ENCODE assay signal across 9 cellular contexts in the genomic region with DNA sequence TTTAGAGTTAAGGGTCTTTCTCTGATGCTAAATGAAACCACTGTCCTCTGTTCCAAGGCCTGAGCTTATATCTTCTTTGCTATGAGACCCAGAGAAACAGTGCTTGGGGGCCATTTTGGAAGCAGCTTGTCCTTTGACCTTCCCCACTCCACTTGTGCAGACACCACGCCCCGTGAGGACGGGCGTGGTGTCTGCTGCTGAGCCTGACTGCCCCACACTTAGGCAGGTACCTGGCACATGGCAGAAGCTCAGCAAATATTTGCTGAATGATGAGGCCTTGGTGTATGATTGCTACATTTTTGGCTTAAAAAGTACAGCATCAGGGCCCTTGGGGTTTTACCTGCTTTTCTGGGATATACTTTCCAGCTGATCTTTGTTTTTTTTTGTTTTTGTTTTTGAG.
A peak's percentile ranks its signal among the peaks of the same experiment; 100 is the strongest.
DNase-seq lines count a peak whose midpoint lies in the region; ATAC-seq and TF ChIP-seq lines count a peak whose summit lies in the region.
"Had no signal": no experiment of that assay in that cellular context is flagged by ENCODE, and none has a peak within 500 bp of the region (broad histone marks: within the 10 kb centered on the region; RNA-seq: fewer than 3 reads in every experiment).

No MANE protein-coding gene starts in this region.

- ATAC-seq in HG03565 (IDR thresholded peaks at IDR 0.05; ENCODE audit: unreplicated experiment) (no peak), HG03135 (IDR thresholded peaks at IDR 0.05; ENCODE audit: unreplicated experiment) (no peak), GM21526 (IDR thresholded peaks at IDR 0.05; ENCODE audit: low FRiP score, unreplicated experiment) (no peak)
- ATAC-seq: body of pancreas had no signal

- no peak for TF ChIP-seq CTCF in PC-9 (conservative IDR thresholded peaks at IDR 0.05)
- no peak for TF ChIP-seq CTCF in endothelial cell (IDR thresholded peaks at IDR 0.05; ENCODE audit: unreplicated experiment)
- TF ChIP-seq CTCF in progenitor cell of endocrine pancreas (IDR thresholded peaks at IDR 0.05; ENCODE audit: unreplicated experiment) = no peak

- H3K27ac Mint-ChIP-seq in endothelial cell (ENCODE audit: unreplicated experiment) (peak overlapping the region; percentile 0), progenitor cell of endocrine pancreas (peak overlapping the region; percentile 3)

- H3K36me3 ChIP-seq in PC-9 (ENCODE audit: low read depth) = peaks cover 5% of the 10 kb centered on the region; the same call in 1 of the 2 replicates

- POLR2A ChIA-PET in PC-9 (lab: Charles Lee; ENCODE audit: unreplicated experiment) = interaction anchor here (0.7 kb wide), 1 partner anchor 161 kb away, joined by 4 read pairs; no protein-coding TSS in a partner anchor

- no peaks in the 10 kb centered on the region for H3K27me3 ChIP-seq in PC-9 (ENCODE audit: insufficient read depth, low read depth)
- H3K27me3 ChIP-seq: body of pancreas had no signal

- peaks cover 83% of the 10 kb centered on the region for H3K79me2 ChIP-seq in PC-9 (ENCODE audit: low read depth)

- peaks cover 55% of the 10 kb centered on the region for H3F3A ChIP-seq in PC-9 (ENCODE audit: insufficient read depth, low read depth)

- intact Hi-C loops in PC-9 (cut with micrococcal nuclease; ENCODE audit: unreplicated experiment) = no loop called here

- DNase-seq in Caki2 (ENCODE audit: low read depth) (peak; percentile 80), PC-9 (peak; percentile 41 to 77), endothelial cell (ENCODE audit: low spot score) (no peak), progenitor cell of endocrine pancreas (ENCODE audit: low spot score, unreplicated experiment) (no peak)
- DNase-seq in effector CD8-positive, alpha-beta T cell (lab: John Stamatoyannopoulos, UW) = no peak

- H4K20me1 ChIP-seq in PC-9 (ENCODE audit: insufficient read depth) = no peaks in the 10 kb centered on the region

- H3K27me3 Mint-ChIP-seq in endothelial cell (ENCODE audit: unreplicated experiment) (no peaks in the 10 kb centered on the region), progenitor cell of endocrine pancreas (no peaks in the 10 kb centered on the region)

- no peaks in the 10 kb centered on the region for H3K9me2 ChIP-seq in PC-9 (ENCODE audit: insufficient read depth)

- H3K4me3 Mint-ChIP-seq in endothelial cell (ENCODE audit: unreplicated experiment) (no peak overlapping the region), progenitor cell of endocrine pancreas (ENCODE audit: low read depth) (no peak overlapping the region)

- in situ Hi-C loops in Caki2 (cut with HindIII; ENCODE audit: low pct_unique_long_range_greater_than_20kb, low sequenced_read_pairs) = no loop called here

- H3K27ac ChIP-seq in PC-9 = peak overlapping the region; percentile 91

- CTCF ChIA-PET in PC-9 (lab: Charles Lee) = interaction anchor here (0.6 kb wide), 1 partner anchor 35 kb away, joined by 3 read pairs; no protein-coding TSS in a partner anchor

- H3K9me3 Mint-ChIP-seq in endothelial cell (ENCODE audit: unreplicated experiment) = no peaks in the 10 kb centered on the region
- no peaks in the 10 kb centered on the region for H3K9me3 Mint-ChIP-seq in progenitor cell of endocrine pancreas (ENCODE audit: low read depth)

- no peak overlapping the region for H2AFZ ChIP-seq in PC-9

- H3K4me1 ChIP-seq in PC-9 (replicated peaks; ENCODE audit: insufficient read depth) = peaks cover 58% of the 10 kb centered on the region

- peak overlapping the region; percentile 81 for H3K4me2 ChIP-seq in PC-9

- H3K4me3 ChIP-seq in PC-9 = peak overlapping the region; percentile 45; the same call in 1 of the 2 replicates
- H3K4me3 ChIP-seq: body of pancreas had no signal

- H3K9me3 ChIP-seq in PC-9 (ENCODE audit: insufficient read depth, low read depth) = no peaks in the 10 kb centered on the region
- H3K9me3 ChIP-seq: body of pancreas had no signal

- H3K36me3 Mint-ChIP-seq in endothelial cell (ENCODE audit: low read depth, unreplicated experiment) (peaks cover 9% of the 10 kb centered on the region), progenitor cell of endocrine pancreas (ENCODE audit: insufficient read depth) (no peaks in the 10 kb centered on the region)

- H3K4me1 Mint-ChIP-seq in endothelial cell (ENCODE audit: unreplicated experiment) (peaks cover 50% of the 10 kb centered on the region), progenitor cell of endocrine pancreas (ENCODE audit: low read depth) (peaks cover 17% of the 10 kb centered on the region)

- no TSS peak for BruUV-seq in PC-9 (replicated peaks; lab: Mats Ljungman, UMichigan)

Comparison
In these comparisons a context has a peak if more than half of its experiments do, and no peak if none do; other contexts are left out.
1. DNase-seq: peak in Caki2 (single experiment) and PC-9 (2 of 2); none in endothelial cell (single experiment), progenitor cell of endocrine pancreas (single experiment) and effector CD8-positive, alpha-beta T cell (single experiment).